1 cellular context compared by ENCODE assay signal in the genomic region with DNA sequence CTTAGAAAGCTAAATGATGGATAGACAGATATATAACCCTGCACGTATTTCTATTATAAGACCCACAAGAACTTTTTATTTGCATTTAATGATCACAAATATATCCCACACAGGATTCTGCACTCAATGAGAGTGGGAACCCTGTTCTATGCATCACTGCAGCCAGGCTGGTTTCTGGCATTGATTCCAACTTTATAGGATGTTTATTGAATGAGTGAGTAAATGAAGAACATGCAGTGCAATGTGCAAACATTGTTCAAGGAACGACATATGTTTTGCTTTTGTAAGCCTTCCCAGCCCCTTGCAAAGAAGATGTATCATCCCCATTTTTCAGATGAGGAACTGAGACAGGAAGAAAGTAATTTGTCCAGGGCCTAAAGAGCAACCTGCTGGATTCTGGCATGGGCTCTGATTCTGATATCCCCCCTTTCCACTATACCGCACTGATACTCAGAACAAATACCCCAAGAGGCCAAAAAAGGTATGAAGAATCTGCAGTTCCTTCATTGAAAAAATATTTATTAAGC.
TF ChIP-seq lines count a peak whose summit lies in the region.

No MANE protein-coding gene starts in this region.

TF ChIP-seq in HepG2, 621 proteins besides CTCF, POLR2A, EP300 and RAD21 (continued from another document):
- TF ChIP-seq, protein P1, sequence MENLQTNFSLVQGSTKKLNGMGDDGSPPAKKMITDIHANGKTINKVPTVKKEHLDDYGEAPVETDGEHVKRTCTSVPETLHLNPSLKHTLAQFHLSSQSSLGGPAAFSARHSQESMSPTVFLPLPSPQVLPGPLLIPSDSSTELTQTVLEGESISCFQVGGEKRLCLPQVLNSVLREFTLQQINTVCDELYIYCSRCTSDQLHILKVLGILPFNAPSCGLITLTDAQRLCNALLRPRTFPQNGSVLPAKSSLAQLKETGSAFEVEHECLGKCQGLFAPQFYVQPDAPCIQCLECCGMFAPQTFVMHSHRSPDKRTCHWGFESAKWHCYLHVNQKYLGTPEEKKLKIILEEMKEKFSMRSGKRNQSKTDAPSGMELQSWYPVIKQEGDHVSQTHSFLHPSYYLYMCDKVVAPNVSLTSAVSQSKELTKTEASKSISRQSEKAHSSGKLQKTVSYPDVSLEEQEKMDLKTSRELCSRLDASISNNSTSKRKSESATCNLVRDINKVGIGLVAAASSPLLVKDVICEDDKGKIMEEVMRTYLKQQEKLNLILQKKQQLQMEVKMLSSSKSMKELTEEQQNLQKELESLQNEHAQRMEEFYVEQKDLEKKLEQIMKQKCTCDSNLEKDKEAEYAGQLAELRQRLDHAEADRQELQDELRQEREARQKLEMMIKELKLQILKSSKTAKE (CRISPR knock-in tag; IDR thresholded peaks at IDR 0.05; ENCODE audit: borderline replicate concordance): no peak
- TF ChIP-seq, protein P2, sequence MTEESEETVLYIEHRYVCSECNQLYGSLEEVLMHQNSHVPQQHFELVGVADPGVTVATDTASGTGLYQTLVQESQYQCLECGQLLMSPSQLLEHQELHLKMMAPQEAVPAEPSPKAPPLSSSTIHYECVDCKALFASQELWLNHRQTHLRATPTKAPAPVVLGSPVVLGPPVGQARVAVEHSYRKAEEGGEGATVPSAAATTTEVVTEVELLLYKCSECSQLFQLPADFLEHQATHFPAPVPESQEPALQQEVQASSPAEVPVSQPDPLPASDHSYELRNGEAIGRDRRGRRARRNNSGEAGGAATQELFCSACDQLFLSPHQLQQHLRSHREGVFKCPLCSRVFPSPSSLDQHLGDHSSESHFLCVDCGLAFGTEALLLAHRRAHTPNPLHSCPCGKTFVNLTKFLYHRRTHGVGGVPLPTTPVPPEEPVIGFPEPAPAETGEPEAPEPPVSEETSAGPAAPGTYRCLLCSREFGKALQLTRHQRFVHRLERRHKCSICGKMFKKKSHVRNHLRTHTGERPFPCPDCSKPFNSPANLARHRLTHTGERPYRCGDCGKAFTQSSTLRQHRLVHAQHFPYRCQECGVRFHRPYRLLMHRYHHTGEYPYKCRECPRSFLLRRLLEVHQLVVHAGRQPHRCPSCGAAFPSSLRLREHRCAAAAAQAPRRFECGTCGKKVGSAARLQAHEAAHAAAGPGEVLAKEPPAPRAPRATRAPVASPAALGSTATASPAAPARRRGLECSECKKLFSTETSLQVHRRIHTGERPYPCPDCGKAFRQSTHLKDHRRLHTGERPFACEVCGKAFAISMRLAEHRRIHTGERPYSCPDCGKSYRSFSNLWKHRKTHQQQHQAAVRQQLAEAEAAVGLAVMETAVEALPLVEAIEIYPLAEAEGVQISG (CRISPR knock-in tag; IDR thresholded peaks at IDR 0.05): no peak
- no peak for TF ChIP-seq ELF4 (CRISPR knock-in tag; IDR thresholded peaks at IDR 0.05; ENCODE audit: borderline replicate concordance)
TF ChIP-seq in HepG2: peak in this region for 0.
